1 cellular context compared by ENCODE assay signal in the genomic region with DNA sequence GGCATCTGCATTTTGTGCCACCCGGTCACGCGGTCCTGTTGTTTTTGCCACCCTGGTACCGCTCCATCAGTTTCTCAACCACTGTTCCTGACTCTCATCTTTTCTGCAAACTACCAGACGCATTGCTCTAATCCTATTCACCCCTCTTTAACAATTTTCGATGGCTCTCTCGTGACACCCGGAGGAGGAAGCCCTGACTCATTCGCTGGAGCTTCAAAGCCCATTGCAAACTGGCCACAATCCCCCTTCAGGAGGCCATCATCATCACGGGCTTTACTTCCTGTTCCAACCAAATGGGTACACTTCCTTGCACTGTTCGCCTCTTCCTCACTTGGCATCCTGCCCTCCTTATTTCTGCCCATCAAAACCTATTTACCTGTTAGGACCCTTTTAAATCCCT.
TF ChIP-seq lines count a peak whose summit lies in the region.

No MANE protein-coding gene starts in this region.

TF ChIP-seq in HCT116, 20 proteins besides CTCF, POLR2A, EP300 and RAD21:
- TF ChIP-seq ZFX (IDR thresholded peaks at IDR 0.05) (0 out of 2 replicates have a peak, but pooled peaks have one; percentile 14), CBX3 (IDR thresholded peaks at IDR 0.05; ENCODE audit: low read depth) (no peak)
